1 cellular context compared by ENCODE assay signal in genomic region chr1:178021955-178022354, GRCh38.
A peak's percentile ranks its signal among the peaks of the same experiment; 100 is the strongest.
TF ChIP-seq lines count a peak whose summit lies in the region.

No MANE protein-coding gene starts in this region.

TF ChIP-seq in HepG2, 621 proteins besides CTCF, POLR2A, EP300 and RAD21 (continued from another document and continues in another):
- TF ChIP-seq SSRP1 (CRISPR knock-in tag; IDR thresholded peaks at IDR 0.05) (no peak), ZNF124 (CRISPR knock-in tag; IDR thresholded peaks at IDR 0.05) (no peak), ZBTB8A (CRISPR knock-in tag; IDR thresholded peaks at IDR 0.05; ENCODE audit: borderline replicate concordance, low read depth) (no peak), HES4 (CRISPR knock-in tag; IDR thresholded peaks at IDR 0.05; ENCODE audit: borderline replicate concordance) (no peak), ZNF17 (CRISPR knock-in tag; IDR thresholded peaks at IDR 0.05) (no peak), KLF6 (CRISPR knock-in tag; IDR thresholded peaks at IDR 0.05) (no peak), NR2F2 (IDR thresholded peaks at IDR 0.05; ENCODE audit: borderline replicate concordance, low read depth) (0 out of 2 replicates have a peak, but pooled peaks have one; percentile 28), ZNF207 (IDR thresholded peaks at IDR 0.05; ENCODE audit: borderline replicate concordance) (no peak), ZNF138 (CRISPR knock-in tag; IDR thresholded peaks at IDR 0.05; ENCODE audit: low read depth) (no peak), CHD4 (IDR thresholded peaks at IDR 0.05; ENCODE audit: borderline replicate concordance, low read length) (peak; percentile 70; the same call in 1 of the 2 replicates), CREM (IDR thresholded peaks at IDR 0.05) (peak; percentile 53; the same call in 1 of the 2 replicates), CREM (CRISPR knock-in tag; IDR thresholded peaks at IDR 0.05) (no peak), NFE2L1 (CRISPR knock-in tag; IDR thresholded peaks at IDR 0.05; ENCODE audit: borderline replicate concordance) (no peak), PRPF4 (IDR thresholded peaks at IDR 0.05; ENCODE audit: low read depth, low read length, poor library complexity, severe bottlenecking) (no peak), ZNF572 (CRISPR knock-in tag; IDR thresholded peaks at IDR 0.05) (no peak), MAFK (conservative IDR thresholded peaks at IDR 0.05 in 1 of 2, IDR thresholded peaks at IDR 0.05 in 1 of 2; ENCODE audit: low read length in 2 of 2) (no peak), ZNF530 (CRISPR knock-in tag; IDR thresholded peaks at IDR 0.05; ENCODE audit: low read depth) (no peak), ZNF569 (CRISPR knock-in tag; IDR thresholded peaks at IDR 0.05; ENCODE audit: borderline replicate concordance) (no peak), ZNF614 (CRISPR knock-in tag; IDR thresholded peaks at IDR 0.05; ENCODE audit: borderline replicate concordance) (peak; percentile 44; the same call in 1 of the 2 replicates), ZNF142 (CRISPR knock-in tag; IDR thresholded peaks at IDR 0.05) (no peak), ZNF317 (CRISPR knock-in tag; IDR thresholded peaks at IDR 0.05) (no peak), SETDB1 (CRISPR knock-in tag; IDR thresholded peaks at IDR 0.05; ENCODE audit: borderline replicate concordance) (no peak), HMG20A (CRISPR knock-in tag; IDR thresholded peaks at IDR 0.05; ENCODE audit: borderline replicate concordance) (0 out of 2 replicates have a peak, but pooled peaks have one; percentile 40), SMYD3 (CRISPR knock-in tag; IDR thresholded peaks at IDR 0.05) (0 out of 2 replicates have a peak, but pooled peaks have one; percentile 56), MED1 (CRISPR knock-in tag; IDR thresholded peaks at IDR 0.05) (peak; percentile 75), CC2D1A (CRISPR knock-in tag; IDR thresholded peaks at IDR 0.05) (no peak), HNRNPUL1 (IDR thresholded peaks at IDR 0.05; ENCODE audit: low read depth, low read length) (peak; percentile 89), FOXM1 (CRISPR knock-in tag; IDR thresholded peaks at IDR 0.05) (no peak), HNF4A (CRISPR knock-in tag; IDR thresholded peaks at IDR 0.05) (peak; percentile 87), RCOR2 (CRISPR knock-in tag; IDR thresholded peaks at IDR 0.05) (peak; percentile 72), ZNF350 (CRISPR knock-in tag; IDR thresholded peaks at IDR 0.05; ENCODE audit: borderline replicate concordance, low read depth) (no peak), MTA1 (CRISPR knock-in tag; IDR thresholded peaks at IDR 0.05; ENCODE audit: borderline replicate concordance) (no peak), ZNF441 (CRISPR knock-in tag; IDR thresholded peaks at IDR 0.05; ENCODE audit: borderline replicate concordance) (no peak), MTA3 (CRISPR knock-in tag; IDR thresholded peaks at IDR 0.05) (no peak), ZNF639 (CRISPR knock-in tag; conservative IDR thresholded peaks at IDR 0.05) (no peak), KAT7 (CRISPR knock-in tag; IDR thresholded peaks at IDR 0.05; ENCODE audit: borderline replicate concordance) (no peak), MTF1 (CRISPR knock-in tag; IDR thresholded peaks at IDR 0.05) (no peak), POGZ (CRISPR knock-in tag; IDR thresholded peaks at IDR 0.05) (no peak), FOSL2 (CRISPR knock-in tag; IDR thresholded peaks at IDR 0.05) (0 out of 2 replicates have a peak, but pooled peaks have one; percentile 10), NCOR1 (IDR thresholded peaks at IDR 0.05; ENCODE audit: borderline replicate concordance, low read length) (peak; percentile 81; the same call in 1 of the 2 replicates)
- TF ChIP-seq, protein P1, sequence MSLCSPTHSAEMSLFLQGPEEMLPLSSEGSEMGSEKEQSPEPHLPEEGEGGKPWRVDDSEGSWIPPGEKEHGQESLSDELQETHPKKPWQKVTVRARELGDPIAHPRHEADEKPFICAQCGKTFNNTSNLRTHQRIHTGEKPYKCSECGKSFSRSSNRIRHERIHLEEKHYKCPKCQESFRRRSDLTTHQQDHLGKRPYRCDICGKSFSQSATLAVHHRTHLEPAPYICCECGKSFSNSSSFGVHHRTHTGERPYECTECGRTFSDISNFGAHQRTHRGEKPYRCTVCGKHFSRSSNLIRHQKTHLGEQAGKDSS (CRISPR knock-in tag; IDR thresholded peaks at IDR 0.05; ENCODE audit: borderline replicate concordance, low read depth), result no peak
- TF ChIP-seq, protein P2, sequence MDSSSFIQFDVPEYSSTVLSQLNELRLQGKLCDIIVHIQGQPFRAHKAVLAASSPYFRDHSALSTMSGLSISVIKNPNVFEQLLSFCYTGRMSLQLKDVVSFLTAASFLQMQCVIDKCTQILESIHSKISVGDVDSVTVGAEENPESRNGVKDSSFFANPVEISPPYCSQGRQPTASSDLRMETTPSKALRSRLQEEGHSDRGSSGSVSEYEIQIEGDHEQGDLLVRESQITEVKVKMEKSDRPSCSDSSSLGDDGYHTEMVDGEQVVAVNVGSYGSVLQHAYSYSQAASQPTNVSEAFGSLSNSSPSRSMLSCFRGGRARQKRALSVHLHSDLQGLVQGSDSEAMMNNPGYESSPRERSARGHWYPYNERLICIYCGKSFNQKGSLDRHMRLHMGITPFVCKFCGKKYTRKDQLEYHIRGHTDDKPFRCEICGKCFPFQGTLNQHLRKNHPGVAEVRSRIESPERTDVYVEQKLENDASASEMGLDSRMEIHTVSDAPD (CRISPR knock-in tag; IDR thresholded peaks at IDR 0.05), result 0 out of 2 replicates have a peak, but pooled peaks have one; percentile 21
- TF ChIP-seq, protein P3, sequence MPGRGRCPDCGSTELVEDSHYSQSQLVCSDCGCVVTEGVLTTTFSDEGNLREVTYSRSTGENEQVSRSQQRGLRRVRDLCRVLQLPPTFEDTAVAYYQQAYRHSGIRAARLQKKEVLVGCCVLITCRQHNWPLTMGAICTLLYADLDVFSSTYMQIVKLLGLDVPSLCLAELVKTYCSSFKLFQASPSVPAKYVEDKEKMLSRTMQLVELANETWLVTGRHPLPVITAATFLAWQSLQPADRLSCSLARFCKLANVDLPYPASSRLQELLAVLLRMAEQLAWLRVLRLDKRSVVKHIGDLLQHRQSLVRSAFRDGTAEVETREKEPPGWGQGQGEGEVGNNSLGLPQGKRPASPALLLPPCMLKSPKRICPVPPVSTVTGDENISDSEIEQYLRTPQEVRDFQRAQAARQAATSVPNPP (CRISPR knock-in tag; IDR thresholded peaks at IDR 0.05), result 0 out of 2 replicates have a peak, but pooled peaks have one; percentile 39
- TF ChIP-seq, protein P4, sequence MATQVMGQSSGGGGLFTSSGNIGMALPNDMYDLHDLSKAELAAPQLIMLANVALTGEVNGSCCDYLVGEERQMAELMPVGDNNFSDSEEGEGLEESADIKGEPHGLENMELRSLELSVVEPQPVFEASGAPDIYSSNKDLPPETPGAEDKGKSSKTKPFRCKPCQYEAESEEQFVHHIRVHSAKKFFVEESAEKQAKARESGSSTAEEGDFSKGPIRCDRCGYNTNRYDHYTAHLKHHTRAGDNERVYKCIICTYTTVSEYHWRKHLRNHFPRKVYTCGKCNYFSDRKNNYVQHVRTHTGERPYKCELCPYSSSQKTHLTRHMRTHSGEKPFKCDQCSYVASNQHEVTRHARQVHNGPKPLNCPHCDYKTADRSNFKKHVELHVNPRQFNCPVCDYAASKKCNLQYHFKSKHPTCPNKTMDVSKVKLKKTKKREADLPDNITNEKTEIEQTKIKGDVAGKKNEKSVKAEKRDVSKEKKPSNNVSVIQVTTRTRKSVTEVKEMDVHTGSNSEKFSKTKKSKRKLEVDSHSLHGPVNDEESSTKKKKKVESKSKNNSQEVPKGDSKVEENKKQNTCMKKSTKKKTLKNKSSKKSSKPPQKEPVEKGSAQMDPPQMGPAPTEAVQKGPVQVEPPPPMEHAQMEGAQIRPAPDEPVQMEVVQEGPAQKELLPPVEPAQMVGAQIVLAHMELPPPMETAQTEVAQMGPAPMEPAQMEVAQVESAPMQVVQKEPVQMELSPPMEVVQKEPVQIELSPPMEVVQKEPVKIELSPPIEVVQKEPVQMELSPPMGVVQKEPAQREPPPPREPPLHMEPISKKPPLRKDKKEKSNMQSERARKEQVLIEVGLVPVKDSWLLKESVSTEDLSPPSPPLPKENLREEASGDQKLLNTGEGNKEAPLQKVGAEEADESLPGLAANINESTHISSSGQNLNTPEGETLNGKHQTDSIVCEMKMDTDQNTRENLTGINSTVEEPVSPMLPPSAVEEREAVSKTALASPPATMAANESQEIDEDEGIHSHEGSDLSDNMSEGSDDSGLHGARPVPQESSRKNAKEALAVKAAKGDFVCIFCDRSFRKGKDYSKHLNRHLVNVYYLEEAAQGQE (IDR thresholded peaks at IDR 0.05; ENCODE audit: borderline replicate concordance in 1 of 2, low read depth in 1 of 2, low read length in 2 of 2), result peak in 1 of 2 experiments; percentile 9; a peak in 1 of 4 replicates
- TF ChIP-seq, protein P5, sequence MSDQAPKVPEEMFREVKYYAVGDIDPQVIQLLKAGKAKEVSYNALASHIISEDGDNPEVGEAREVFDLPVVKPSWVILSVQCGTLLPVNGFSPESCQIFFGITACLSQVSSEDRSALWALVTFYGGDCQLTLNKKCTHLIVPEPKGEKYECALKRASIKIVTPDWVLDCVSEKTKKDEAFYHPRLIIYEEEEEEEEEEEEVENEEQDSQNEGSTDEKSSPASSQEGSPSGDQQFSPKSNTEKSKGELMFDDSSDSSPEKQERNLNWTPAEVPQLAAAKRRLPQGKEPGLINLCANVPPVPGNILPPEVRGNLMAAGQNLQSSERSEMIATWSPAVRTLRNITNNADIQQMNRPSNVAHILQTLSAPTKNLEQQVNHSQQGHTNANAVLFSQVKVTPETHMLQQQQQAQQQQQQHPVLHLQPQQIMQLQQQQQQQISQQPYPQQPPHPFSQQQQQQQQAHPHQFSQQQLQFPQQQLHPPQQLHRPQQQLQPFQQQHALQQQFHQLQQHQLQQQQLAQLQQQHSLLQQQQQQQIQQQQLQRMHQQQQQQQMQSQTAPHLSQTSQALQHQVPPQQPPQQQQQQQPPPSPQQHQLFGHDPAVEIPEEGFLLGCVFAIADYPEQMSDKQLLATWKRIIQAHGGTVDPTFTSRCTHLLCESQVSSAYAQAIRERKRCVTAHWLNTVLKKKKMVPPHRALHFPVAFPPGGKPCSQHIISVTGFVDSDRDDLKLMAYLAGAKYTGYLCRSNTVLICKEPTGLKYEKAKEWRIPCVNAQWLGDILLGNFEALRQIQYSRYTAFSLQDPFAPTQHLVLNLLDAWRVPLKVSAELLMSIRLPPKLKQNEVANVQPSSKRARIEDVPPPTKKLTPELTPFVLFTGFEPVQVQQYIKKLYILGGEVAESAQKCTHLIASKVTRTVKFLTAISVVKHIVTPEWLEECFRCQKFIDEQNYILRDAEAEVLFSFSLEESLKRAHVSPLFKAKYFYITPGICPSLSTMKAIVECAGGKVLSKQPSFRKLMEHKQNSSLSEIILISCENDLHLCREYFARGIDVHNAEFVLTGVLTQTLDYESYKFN (CRISPR knock-in tag; conservative IDR thresholded peaks at IDR 0.05), result peak; percentile 96
